ENCODE assay signal across 14 cellular contexts in the genomic region with DNA sequence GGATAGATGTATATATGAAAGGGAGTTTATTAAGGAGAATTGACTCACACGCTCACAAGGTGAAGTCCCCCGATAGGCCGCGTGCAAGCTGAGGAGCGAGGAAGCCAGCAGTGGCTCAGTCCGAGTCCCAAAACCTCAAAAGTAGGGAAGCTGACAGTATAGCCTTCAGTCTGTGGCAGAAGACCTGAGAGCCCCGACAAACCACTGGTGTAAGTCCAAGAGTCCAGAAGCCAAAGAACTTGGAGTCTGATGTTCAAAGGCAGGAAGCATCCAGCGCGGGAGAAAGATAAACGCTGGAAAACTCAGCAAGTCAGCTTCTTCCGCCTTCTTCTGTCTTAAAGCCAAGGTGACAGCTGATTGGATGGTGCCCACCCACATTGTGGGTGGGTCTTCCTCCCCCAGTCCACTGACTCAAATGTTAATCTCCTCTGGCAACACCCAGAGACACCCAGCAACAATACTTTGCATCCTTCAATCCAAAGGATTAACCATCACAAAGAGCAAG.
DNase-seq lines count a peak whose midpoint lies in the region; ATAC-seq and TF ChIP-seq lines count a peak whose summit lies in the region.
"Had no signal": no experiment of that assay in that cellular context is flagged by ENCODE, and none has a peak within 500 bp of the region (broad histone marks: within the 10 kb centered on the region; RNA-seq: fewer than 3 reads in every experiment).

No MANE protein-coding gene starts in this region.

- DNase-seq in EL, result peak; percentile 78
- DNase-seq in brain microvascular endothelial cell, result peak; percentile 48
- no peak for DNase-seq in naive thymus-derived CD4-positive, alpha-beta T cell
- DNase-seq in GM20000 (ENCODE audit: low spot score), result no peak
- DNase-seq in colonic mucosa, result no peak
- DNase-seq in stimulated activated CD4-positive, alpha-beta T cell treated with anti-CD3 and anti-CD28 coated beads, Interleukin-2, amount 100 ng/mL, for 24 hours, result no peak
- DNase-seq: activated CD8-positive, alpha-beta memory T cell treated with anti-CD3 and anti-CD28 coated beads, Interleukin-2, amount 10 ng/mL, durations not matched to agents 7 days and 5 days; DMS53; effector memory CD4-positive, alpha-beta T cell; left ventricle myocardium inferior; NCI-H1436 treated with DMSO at 0.1 percent for 48 hours had no signal

- POLR2A ChIA-PET in naive thymus-derived CD4-positive, alpha-beta T cell (lab: Charles Lee), result no interaction called here

- H3K27me3 ChIP-seq in brain microvascular endothelial cell (replicated peaks) (no peaks in the 10 kb centered on the region), colonic mucosa (no peaks in the 10 kb centered on the region)
- H3K27me3 ChIP-seq in naive thymus-derived CD4-positive, alpha-beta T cell (ENCODE audit: control insufficient read depth in 2 of 2, insufficient read depth in 2 of 2, low read length in 2 of 2), result no peaks in the 10 kb centered on the region

- H3K9me3 Mint-ChIP-seq in naive thymus-derived CD4-positive, alpha-beta T cell, result peaks cover 0 to 38% (median 9%) of the 10 kb centered on the region in 11 donors

- H3K27me3 Mint-ChIP-seq in naive thymus-derived CD4-positive, alpha-beta T cell, result peaks cover 0 to 36% (median 16%) of the 10 kb centered on the region in 5 donors

- peaks cover 0 to 3% (median 0%) of the 10 kb centered on the region in 5 donors for H3K36me3 Mint-ChIP-seq in naive thymus-derived CD4-positive, alpha-beta T cell
- H3K36me3 Mint-ChIP-seq: activated CD8-positive, alpha-beta memory T cell treated with anti-CD3 and anti-CD28 coated beads, Interleukin-2, amount 10 ng/mL, durations not matched to agents 7 days and 5 days had no signal

- in situ Hi-C loops in brain microvascular endothelial cell (cut with HindIII; ENCODE audit: low pct_ligation_motif_present, low sequenced_read_pairs), result no loop called here

- intact Hi-C loops in naive thymus-derived CD4-positive, alpha-beta T cell (cut with micrococcal nuclease), result no loop called here
- intact Hi-C loops in colonic mucosa (cut with DNase I), result no loop called here

- H3K4me1 ChIP-seq in naive thymus-derived CD4-positive, alpha-beta T cell (ENCODE audit: control insufficient read depth in 2 of 2, insufficient read depth in 2 of 2, low read length in 2 of 2), result no peaks in the 10 kb centered on the region
- no peaks in the 10 kb centered on the region for H3K4me1 ChIP-seq in colonic mucosa
- H3K4me1 ChIP-seq: left ventricle myocardium inferior had no signal

- H3K4me3 ChIP-seq in brain microvascular endothelial cell (ENCODE audit: low read depth, low read length), result peak overlapping the region; percentile 44
- H3K4me3 ChIP-seq in naive thymus-derived CD4-positive, alpha-beta T cell (ENCODE audit: low read length), result no peak overlapping the region
- H3K4me3 ChIP-seq in colonic mucosa, result no peak overlapping the region
- H3K4me3 ChIP-seq: left ventricle myocardium inferior, thoracic aorta had no signal

- TF ChIP-seq CTCF in brain microvascular endothelial cell (IDR thresholded peaks at IDR 0.05; ENCODE audit: low read depth, low read length, missing control alignments), result no peak
- no peak for TF ChIP-seq CTCF in GM20000 (IDR thresholded peaks at IDR 0.05; ENCODE audit: extremely low read depth, missing control alignments)
- TF ChIP-seq CTCF in colonic mucosa (IDR thresholded peaks at IDR 0.05), result no peak

- peak overlapping the region; percentile 28 for H3K27ac ChIP-seq in brain microvascular endothelial cell
- no peak overlapping the region for H3K27ac ChIP-seq in naive thymus-derived CD4-positive, alpha-beta T cell (ENCODE audit: low read depth, low read length)
- no peak overlapping the region for H3K27ac ChIP-seq in colonic mucosa
- H3K27ac ChIP-seq: left ventricle myocardium inferior, thoracic aorta had no signal

- H3K36me3 ChIP-seq in brain microvascular endothelial cell (replicated peaks) (no peaks in the 10 kb centered on the region), colonic mucosa (no peaks in the 10 kb centered on the region)
- no peaks in the 10 kb centered on the region for H3K36me3 ChIP-seq in naive thymus-derived CD4-positive, alpha-beta T cell (ENCODE audit: control insufficient read depth in 2 of 3, insufficient read depth in 3 of 3, low read length in 3 of 3)
- H3K36me3 ChIP-seq: left ventricle myocardium inferior, thoracic aorta had no signal

- H3K4me3 Mint-ChIP-seq in naive thymus-derived CD4-positive, alpha-beta T cell, result peak overlapping the region in 7 of 10 donors; percentile 1 to 50 (median 31)
- H3K4me3 Mint-ChIP-seq: activated CD8-positive, alpha-beta memory T cell treated with anti-CD3 and anti-CD28 coated beads, Interleukin-2, amount 10 ng/mL, durations not matched to agents 7 days and 5 days had no signal

- H3K9me3 ChIP-seq in naive thymus-derived CD4-positive, alpha-beta T cell (ENCODE audit: control insufficient read depth in 2 of 3, low read length in 3 of 3), result no peaks in the 10 kb centered on the region
- no peaks in the 10 kb centered on the region for H3K9me3 ChIP-seq in colonic mucosa
- H3K9me3 ChIP-seq: thoracic aorta had no signal

- H3K27ac Mint-ChIP-seq in naive thymus-derived CD4-positive, alpha-beta T cell, result peak overlapping the region in 1 of 9 donors; percentile 4
- H3K27ac Mint-ChIP-seq: activated CD8-positive, alpha-beta memory T cell treated with anti-CD3 and anti-CD28 coated beads, Interleukin-2, amount 10 ng/mL, durations not matched to agents 7 days and 5 days had no signal

- peaks cover 0 to 4% (median 0%) of the 10 kb centered on the region in 7 donors for H3K4me1 Mint-ChIP-seq in naive thymus-derived CD4-positive, alpha-beta T cell
- H3K4me1 Mint-ChIP-seq: activated CD8-positive, alpha-beta memory T cell treated with anti-CD3 and anti-CD28 coated beads, Interleukin-2, amount 10 ng/mL, durations not matched to agents 7 days and 5 days had no signal

- CTCF ChIA-PET in naive thymus-derived CD4-positive, alpha-beta T cell (lab: Charles Lee), result no interaction called here

- H3K9ac ChIP-seq in colonic mucosa (ENCODE audit: low read depth in 2 of 2, low read length in 2 of 2), result no peak overlapping the region

- ATAC-seq in HG02642 (IDR thresholded peaks at IDR 0.05; ENCODE audit: poor library complexity, unreplicated experiment) (peak; percentile 55), HG02981 (IDR thresholded peaks at IDR 0.05; ENCODE audit: unreplicated experiment) (no peak)
- ATAC-seq in naive thymus-derived CD4-positive, alpha-beta T cell, result no peak
- ATAC-seq: activated CD8-positive, alpha-beta memory T cell treated with anti-CD3 and anti-CD28 coated beads, Interleukin-2, amount 10 ng/mL, durations not matched to agents 7 days and 5 days had no signal

Comparison
In these comparisons a context has a peak if more than half of its experiments do, and no peak if none do; other contexts are left out.
1. DNase-seq: peak in EL (single experiment) and brain microvascular endothelial cell (single experiment); none in naive thymus-derived CD4-positive, alpha-beta T cell (0 of 9), GM20000 (single experiment), colonic mucosa (single experiment) and stimulated activated CD4-positive, alpha-beta T cell treated with anti-CD3 and anti-CD28 coated beads, Interleukin-2, amount 100 ng/mL, for 24 hours (0 of 2).